ENCODE assay signal across 23 cellular contexts in the genomic region with DNA sequence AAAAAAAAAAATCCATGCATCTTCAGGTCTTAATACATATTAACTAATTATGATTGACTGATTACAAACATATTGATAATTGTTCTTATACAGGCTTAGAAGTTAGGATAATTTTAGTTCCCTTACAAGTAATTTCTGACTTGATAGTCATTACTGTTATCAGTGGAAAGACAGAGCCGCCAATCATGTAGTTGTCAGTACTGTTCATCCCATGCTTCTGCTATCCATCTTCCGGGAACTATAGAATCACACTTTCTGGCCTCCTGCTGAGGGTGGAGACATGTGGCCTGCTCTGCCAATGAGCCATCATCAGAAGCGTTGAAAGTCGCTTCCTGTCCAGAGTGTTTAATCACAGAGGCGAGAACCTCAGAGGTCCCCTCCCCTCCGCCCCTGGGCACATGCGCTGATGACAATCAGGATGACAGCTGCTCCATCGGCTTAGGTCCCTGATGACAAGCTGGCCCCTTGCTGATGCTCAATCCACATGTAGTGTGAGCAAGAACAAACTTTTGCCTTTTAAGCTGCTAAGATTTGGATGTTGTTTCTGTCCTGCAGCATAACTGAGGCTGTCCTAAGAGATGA. TPM values are rescaled to one million over a fixed set of nuclear protein-coding genes. Genes with fewer than 3 reads are reported as not detected.
"Had no signal": no experiment of that assay in that cellular context is flagged by ENCODE, and none has a peak within 500 bp of the region (broad histone marks: within the 10 kb centered on the region; RNA-seq: fewer than 3 reads in every experiment).

No MANE protein-coding gene starts in this region.

- H3K27me3 ChIP-seq: gastrocnemius medialis, heart left ventricle, left lung, pancreas, stomach, vagina had no signal

- H3K27ac ChIP-seq: heart left ventricle, left lung, pancreas, stomach, vagina had no signal

- FAIRE-seq: colon, pancreas had no signal

- H3K36me3 ChIP-seq: left lung, pancreas, vagina had no signal

- H3K4me3 ChIP-seq: gastrocnemius medialis, heart left ventricle, left lung, mucosa of descending colon, pancreas, smooth muscle cell, stomach, vagina had no signal

- ATAC-seq: activated CD4-positive, CD25-positive, alpha-beta regulatory T cell treated with anti-CD3 and anti-CD28 coated beads, Interleukin-2, amount 50 U/mL, for 24 hours; activated CD8-positive, alpha-beta T cell treated with anti-CD3 and anti-CD28 coated beads, Interleukin-2, amount 10 ng/mL, durations not matched to agents 7 days and 5 days; activated naive CD8-positive, alpha-beta T cell treated with anti-CD3 and anti-CD28 coated beads, Interleukin-2, amount 50 U/mL, for 24 hours; activated T-cell treated with anti-CD3 and anti-CD28 coated beads, Interleukin-2, amount 50 U/mL, for 4 hours; gastrocnemius medialis; heart left ventricle; left lung; mucosa of descending colon; pancreas; sciatic nerve had no signal

- H3K4me2 ChIP-seq: smooth muscle cell had no signal

- DNase-seq: activated CD4-positive, alpha-beta T cell treated with anti-CD3 and anti-CD28 coated beads, Interleukin-2, amount 10 ng/mL, durations not matched to agents 7 days and 5 days; activated CD8-positive, alpha-beta T cell treated with anti-CD3 and anti-CD28 coated beads, Interleukin-2, amount 10 ng/mL, durations not matched to agents 7 days and 5 days; activated naive CD4-positive, alpha-beta T cell treated with anti-CD3 and anti-CD28 coated beads, Interleukin-2, amount 10 ng/mL, durations not matched to agents 7 days and 5 days; activated naive CD8-positive, alpha-beta T cell treated with anti-CD3 and anti-CD28 coated beads, Interleukin-2, amount 50 U/mL, for 24 hours; activated T-cell treated with anti-CD3 and anti-CD28 coated beads, Interleukin-2, amount 50 U/mL, for 4 hours; anterior cingulate cortex; caudate nucleus; gastrocnemius medialis; heart left ventricle; left lung; mucosa of descending colon; naive B cell; pancreas; stimulated activated CD4-positive, alpha-beta T cell treated with anti-CD3 and anti-CD28 coated beads, Interleukin-4, amount 100 ng/mL, for 1 hour; stomach; trophoblast cell had no signal

- H3K9me3 ChIP-seq: gastrocnemius medialis, heart left ventricle, left lung, mucosa of descending colon, pancreas, stomach, vagina had no signal

RNA-seq across cellular contexts. Expression of a gene that starts 3.0 kb away (rescaled TPM):
- total RNA-seq: activated CD4-positive, alpha-beta T cell treated with anti-CD3 and anti-CD28 coated beads, Interleukin-2, amount 10 ng/mL, durations not matched to agents 7 days and 5 days; activated CD8-positive, alpha-beta T cell treated with anti-CD3 and anti-CD28 coated beads, Interleukin-2, amount 10 ng/mL, durations not matched to agents 7 days and 5 days; activated T-cell treated with anti-CD3 and anti-CD28 coated beads, Interleukin-2, amount 50 U/mL, for 4 hours; epithelial cell of proximal tubule; smooth muscle cell; vagina had no signal
- polyA plus RNA-seq: smooth muscle cell had no signal

RNA-seq across cellular contexts. Expression of a gene that starts 54.2 kb away (rescaled TPM):
- total RNA-seq: activated CD4-positive, alpha-beta T cell treated with anti-CD3 and anti-CD28 coated beads, Interleukin-2, amount 10 ng/mL, durations not matched to agents 7 days and 5 days; activated CD8-positive, alpha-beta T cell treated with anti-CD3 and anti-CD28 coated beads, Interleukin-2, amount 10 ng/mL, durations not matched to agents 7 days and 5 days; activated T-cell treated with anti-CD3 and anti-CD28 coated beads, Interleukin-2, amount 50 U/mL, for 4 hours; gastrocnemius medialis; lung microvascular endothelial cell had no signal
- polyA plus RNA-seq: heart left ventricle had no signal
